ENCODE assay signal across 8 cellular contexts in genomic region chr1:10794724-10795304, GRCh38. TPM values are rescaled to one million over a fixed set of nuclear protein-coding genes. Genes with fewer than 3 reads are reported as not detected.
DNase-seq lines count a peak whose midpoint lies in the region; ATAC-seq and TF ChIP-seq lines count a peak whose summit lies in the region.

No MANE protein-coding gene starts in this region.

- DNase-seq in GM13976 (ENCODE audit: low spot score) (peak; percentile 58), SK-N-MC (ENCODE audit: low read depth, low spot score) (no peak), progenitor cell of endocrine pancreas (ENCODE audit: low spot score, unreplicated experiment) (no peak), caudate nucleus (lab: John Stamatoyannopoulos, UW) (no peak), DMS153 (lab: John Stamatoyannopoulos, UW) (no peak)

- H3K9me3 Mint-ChIP-seq in progenitor cell of endocrine pancreas (ENCODE audit: low read depth) = no peaks in the 10 kb centered on the region

- in situ Hi-C loops in GM13976 (cut with MboI; ENCODE audit: low sequenced_read_pairs, unreplicated experiment) = no loop called here

- 0% methylated on average over 1 to 10 of the region's 61 CpGs for WGBS in gastroesophageal sphincter (ENCODE audit: low coverage in 1 of 2), 2 donors

- H3K27me3 ChIP-seq in gastroesophageal sphincter = peaks cover 65% of the 10 kb centered on the region

- peak overlapping the region; percentile 91 for H3K27ac Mint-ChIP-seq in progenitor cell of endocrine pancreas

- ATAC-seq in gastroesophageal sphincter = no peak
- no peak for ATAC-seq in GM21381 (IDR thresholded peaks at IDR 0.05; ENCODE audit: unreplicated experiment)
- no peak for ATAC-seq in HG03432 (IDR thresholded peaks at IDR 0.05; ENCODE audit: unreplicated experiment)

- peak overlapping the region; percentile 93 for H3K4me3 ChIP-seq in SK-N-MC
- peak overlapping the region; percentile 59 to 80 for H3K4me3 ChIP-seq in gastroesophageal sphincter

- H3K9ac ChIP-seq in SK-N-MC (ENCODE audit: insufficient read length) = no peak overlapping the region

- H3K4me1 Mint-ChIP-seq in progenitor cell of endocrine pancreas (ENCODE audit: low read depth) = peaks cover 18% of the 10 kb centered on the region

- peaks cover 27% of the 10 kb centered on the region for H3K27me3 Mint-ChIP-seq in progenitor cell of endocrine pancreas

- H3K36me3 ChIP-seq in SK-N-MC (ENCODE audit: insufficient read depth, low read length) (no peaks in the 10 kb centered on the region), gastroesophageal sphincter (no peaks in the 10 kb centered on the region)

- H3K4me3 Mint-ChIP-seq in progenitor cell of endocrine pancreas (ENCODE audit: low read depth) = peak overlapping the region; percentile 88

- TF ChIP-seq CTCF in GM13976 (IDR thresholded peaks at IDR 0.05; ENCODE audit: borderline replicate concordance, control extremely low read depth, extremely low read depth, insufficient read depth, missing control alignments) = no peak
- no peak for TF ChIP-seq CTCF in gastroesophageal sphincter (IDR thresholded peaks at IDR 0.05)
- TF ChIP-seq CTCF in progenitor cell of endocrine pancreas (IDR thresholded peaks at IDR 0.05; ENCODE audit: unreplicated experiment) = no peak

- no peaks in the 10 kb centered on the region for H3K36me3 Mint-ChIP-seq in progenitor cell of endocrine pancreas (ENCODE audit: insufficient read depth)

- peaks cover 0 to 64% (median 5%) of the 10 kb centered on the region in 3 donors for H3K4me1 ChIP-seq in gastroesophageal sphincter

- H3K27ac ChIP-seq in SK-N-MC (no peak overlapping the region), gastroesophageal sphincter (peak overlapping the region in 3 of 4 donors; percentile 78 to 85 (median 81)), caudate nucleus (ENCODE audit: low read depth, low read length) (no peak overlapping the region)

- TF ChIP-seq EP300 in gastroesophageal sphincter (IDR thresholded peaks at IDR 0.05) = no peak

- no peaks in the 10 kb centered on the region for H3K9me3 ChIP-seq in SK-N-MC (ENCODE audit: low read depth, low read length)
- H3K9me3 ChIP-seq in gastroesophageal sphincter = no peaks in the 10 kb centered on the region

- TF ChIP-seq POLR2A in gastroesophageal sphincter (IDR thresholded peaks at IDR 0.05) = no peak

RNA-seq across cellular contexts. Expression of gene CASZ1, which starts 1.6 kb away (rescaled TPM):
- 10 to 100 TPM; 22.1 to 47.4 (median 28.0) TPM for total RNA-seq in gastroesophageal sphincter
- 23.6 and 28.5 TPM in 2 replicates for total RNA-seq in progenitor cell of endocrine pancreas

Comparison
In these comparisons a context has a peak if more than half of its experiments do, and no peak if none do; other contexts are left out.
1. H3K27ac ChIP-seq: peak in gastroesophageal sphincter (3 of 4); none in SK-N-MC (single experiment) and caudate nucleus (single experiment).